Comparison of ENCODE assay signal across 8 cellular contexts in genomic region chr11:13465909-13466371, GRCh38. TPM values are rescaled to one million over a fixed set of nuclear protein-coding genes. Genes with fewer than 3 reads are reported as not detected.
DNase-seq lines count a peak whose midpoint lies in the region; ATAC-seq and TF ChIP-seq lines count a peak whose summit lies in the region.

No MANE protein-coding gene starts in this region.

- intact Hi-C loops in Caco-2 (cut with micrococcal nuclease; ENCODE audit: unreplicated experiment) (loop anchor here (10.0 kb wide), 2 partner anchors 61 to 251 kb away; no protein-coding TSS in a partner anchor), spleen (cut with DNase I; ENCODE audit: low total_unique reads) (no loop called here), Right ventricle myocardium superior (cut with DNase I) (no loop called here)

- 11 to 14% (median 12%) methylated on average over 6 of the region's 6 CpGs for WGBS in spleen, 5 donors

- peaks cover 47% of the 10 kb centered on the region for H3K4me1 ChIP-seq in Caco-2
- H3K4me1 ChIP-seq in HEK293 (ENCODE audit: control insufficient read depth, insufficient read depth, low read length), result no peaks in the 10 kb centered on the region
- peaks cover 10 to 32% (median 27%) of the 10 kb centered on the region in 6 donors for H3K4me1 ChIP-seq in spleen

- no peaks in the 10 kb centered on the region for H3K27me3 Mint-ChIP-seq in Caco-2 (ENCODE audit: insufficient read depth, unreplicated experiment)

- peaks cover 27% of the 10 kb centered on the region for H3K36me3 Mint-ChIP-seq in Caco-2 (ENCODE audit: insufficient read depth, unreplicated experiment)

- H3K9me3 Mint-ChIP-seq in Caco-2 (ENCODE audit: unreplicated experiment), result no peaks in the 10 kb centered on the region

- no peak overlapping the region for H3K4me3 Mint-ChIP-seq in Caco-2 (ENCODE audit: unreplicated experiment)

- no TSS peak for BruUV-seq in Caco-2 (replicated peaks; lab: Mats Ljungman, UMichigan)

- H3K27ac ChIP-seq in HEK293 (ENCODE audit: extremely low read depth, low read depth, low read length) (no peak overlapping the region), spleen (no peak overlapping the region)

- H3K9me3 ChIP-seq in Caco-2 (0 out of 2 replicates have a peak, but pooled peaks cover 7% of the 10 kb centered on the region), HEK293 (ENCODE audit: control insufficient read depth, insufficient read depth, low read depth, low read length) (no peaks in the 10 kb centered on the region), spleen (no peaks in the 10 kb centered on the region)

- TF ChIP-seq POLR2A in spleen (IDR thresholded peaks at IDR 0.05), result no peak

- POLR2A ChIA-PET in Caco-2 (lab: Charles Lee), result no interaction called here
- POLR2A ChIA-PET in HEK293 (lab: Yijun Ruan, JAX), result no interaction called here

- CTCF ChIA-PET in Caco-2 (lab: Charles Lee), result interaction anchor here (1.3 kb wide), 1 partner anchor 22 kb away, joined by 3 read pairs; no protein-coding TSS in a partner anchor
- CTCF ChIA-PET in HEK293 (lab: Yijun Ruan, JAX), result interaction anchor here (0.6 to 2.8 kb wide), 13 partner anchors 11 to 1471 kb away, joined by 3 to 15 read pairs (median 3); no protein-coding TSS in a partner anchor

- TF ChIP-seq CTCF in Caco-2 (IDR thresholded peaks at IDR 0.05; ENCODE audit: insufficient read depth in 1 of 2, low read depth in 1 of 2, low read length in 1 of 2, severe bottlenecking in 1 of 2, unreplicated experiment in 1 of 2) (peak; percentile 62 to 65), HEK293 (tag by site-specific recombination; IDR thresholded peaks at IDR 0.05) (no peak), fibroblast of villous mesenchyme (IDR thresholded peaks at IDR 0.05; ENCODE audit: insufficient read depth, low read depth, low read length) (peak; percentile 50), spleen (IDR thresholded peaks at IDR 0.05 in 8 of 11, conservative IDR thresholded peaks at IDR 0.05 in 3 of 11) (peak in 8 of 11 experiments; percentile 19 to 61 (median 50))

- H3K27me3 ChIP-seq in Caco-2 (replicated peaks; ENCODE audit: control insufficient read depth, insufficient read depth, low read length) (no peaks in the 10 kb centered on the region), spleen (replicated peaks in 1 of 7) (peaks cover 0 to 9% (median 0%) of the 10 kb centered on the region in 7 donors)

- peak in 1 of 2 experiments; percentile 46 for DNase-seq in Caco-2
- DNase-seq in SHP77 treated with DMSO at 0.1 percent for 48 hours (lab: John Stamatoyannopoulos, UW), result peak; percentile 0
- DNase-seq in fibroblast of villous mesenchyme (ENCODE audit: low read depth), result peak; percentile 38
- DNase-seq in spleen, result no peak
- DNase-seq in activated T-cell treated with anti-CD3 and anti-CD28 coated beads, Interleukin-2, amount 50 U/mL, for 48 hours, result no peak
- DNase-seq in Right ventricle myocardium superior, result no peak

- H3K4me3 ChIP-seq in Caco-2 (ENCODE audit: low read depth, low read length), result no peak overlapping the region
- no peak overlapping the region for H3K4me3 ChIP-seq in HEK293 (ENCODE audit: low read depth, low read length)
- H3K4me3 ChIP-seq in fibroblast of villous mesenchyme (ENCODE audit: low read depth, low read length), result no peak overlapping the region
- no peak overlapping the region for H3K4me3 ChIP-seq in spleen

- no peak for ATAC-seq in GM21717 (IDR thresholded peaks at IDR 0.05; ENCODE audit: unreplicated experiment)
- no peak for ATAC-seq in Right ventricle myocardium superior (ENCODE audit: poor library complexity)

- H3K27ac Mint-ChIP-seq in Caco-2 (ENCODE audit: unreplicated experiment), result no peak overlapping the region

- H3K4me1 Mint-ChIP-seq in Caco-2 (ENCODE audit: low read depth, unreplicated experiment), result peaks cover 41% of the 10 kb centered on the region

- no peaks in the 10 kb centered on the region for H3K36me3 ChIP-seq in Caco-2 (ENCODE audit: control insufficient read depth, insufficient read depth, low read length)
- H3K36me3 ChIP-seq in HEK293 (ENCODE audit: control insufficient read depth in 2 of 2, insufficient read depth in 1 of 2, low read length in 2 of 2), result no peaks in the 10 kb centered on the region
- no peaks in the 10 kb centered on the region for H3K36me3 ChIP-seq in spleen

TF ChIP-seq in HEK293, 187 proteins besides CTCF, POLR2A, EP300 and RAD21:
- TF ChIP-seq ZNF654 (tag by site-specific recombination; IDR thresholded peaks at IDR 0.05; ENCODE audit: low read depth), result peak; percentile 53
- no peak for TF ChIP-seq ZNF114 (tag by site-specific recombination; IDR thresholded peaks at IDR 0.05)

RNA-seq across cellular contexts. Expression of gene BTBD10, which starts 2.9 kb away (rescaled TPM):
- total RNA-seq in Caco-2 (2022), result 41.6 and 45.0 TPM in 2 replicates
- 44.5 and 62.6 TPM in 2 replicates for total RNA-seq in fibroblast of villous mesenchyme
- total RNA-seq in spleen, result 10 to 100 TPM; 23.9 to 32.5 (median 27.3) TPM
- 10 to 100 TPM in 2 of 3 donors, 1 to 10 TPM in 1; 8.8 to 13.2 (median 10.8) TPM for polyA plus RNA-seq in spleen
- total RNA-seq in Right ventricle myocardium superior, result 17.8 TPM

RNA-seq across cellular contexts. Expression of gene PTH, which starts 29.9 kb away (rescaled TPM):
- not detected in 2 replicates for total RNA-seq in Caco-2 (2022)
- total RNA-seq in fibroblast of villous mesenchyme, result not detected in 2 replicates
- total RNA-seq in spleen, result not detected
- not detected for polyA plus RNA-seq in spleen
- not detected for total RNA-seq in Right ventricle myocardium superior

Comparison
In these comparisons a context has a peak if more than half of its experiments do, and no peak if none do; other contexts are left out.
1. DNase-seq: peak in SHP77 treated with DMSO at 0.1 percent for 48 hours (single experiment) and fibroblast of villous mesenchyme (single experiment); none in spleen (single experiment), activated T-cell treated with anti-CD3 and anti-CD28 coated beads, Interleukin-2, amount 50 U/mL, for 48 hours (0 of 2) and Right ventricle myocardium superior (single experiment).